Comparison of ENCODE assay signal across 8 cellular contexts in the genomic region with DNA sequence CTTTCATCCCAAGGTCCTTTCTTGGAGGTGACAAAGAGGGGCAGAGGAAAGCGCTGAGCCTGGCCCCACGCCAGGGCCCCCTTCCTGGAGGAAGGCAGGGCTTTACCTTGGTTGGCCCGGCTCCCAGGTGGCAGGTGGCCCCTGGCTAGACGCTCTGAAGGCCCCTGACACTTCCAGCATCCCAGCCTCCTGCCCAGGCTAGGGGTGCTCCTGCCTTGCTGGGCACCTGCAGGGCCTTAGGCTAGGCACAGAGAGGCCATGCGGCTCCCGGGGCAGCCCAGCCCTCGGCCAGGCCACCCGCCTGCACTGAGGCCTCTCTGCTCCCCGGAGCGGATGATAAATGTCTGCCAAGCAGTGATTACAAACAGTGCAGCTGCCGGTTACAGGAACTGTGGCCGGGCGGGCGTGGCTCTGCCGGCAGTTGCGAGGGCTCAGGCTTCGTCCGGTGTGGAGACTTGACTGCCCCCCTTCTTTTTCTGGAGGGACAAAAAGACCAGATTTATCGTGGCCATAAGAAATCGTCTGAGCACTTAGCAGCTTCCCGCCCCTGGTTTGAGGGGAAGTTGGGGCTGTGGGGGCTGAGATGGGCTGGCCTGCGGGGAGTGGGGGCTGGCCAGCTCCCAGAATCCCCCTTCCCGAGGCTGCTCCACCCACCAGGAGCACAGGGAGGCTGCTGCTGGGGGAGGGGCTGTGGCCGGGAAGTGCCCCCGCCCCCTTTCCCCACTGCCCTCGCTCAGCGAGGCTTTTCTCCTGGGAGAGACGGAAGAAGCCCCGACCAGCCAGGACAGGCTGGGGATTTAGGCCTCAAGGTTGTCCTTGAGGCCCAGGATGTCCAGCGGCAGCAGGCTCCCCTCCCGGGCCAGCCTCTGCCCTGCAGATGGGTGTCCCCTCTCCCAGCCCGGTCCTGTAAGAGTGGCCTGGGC. TPM values are rescaled to one million over a fixed set of nuclear protein-coding genes. Genes with fewer than 3 reads are reported as not detected.
A peak's percentile ranks its signal among the peaks of the same experiment; 100 is the strongest.
DNase-seq lines count a peak whose midpoint lies in the region; ATAC-seq and TF ChIP-seq lines count a peak whose summit lies in the region.

No MANE protein-coding gene starts in this region.

- TF ChIP-seq CTCF in GM12865 (IDR thresholded peaks at IDR 0.05; ENCODE audit: insufficient read depth, low read depth, low read length, missing control alignments) (no peak), lower lobe of right lung (IDR thresholded peaks at IDR 0.05) (no peak)

- H3K9me3 ChIP-seq in effector memory CD4-positive, alpha-beta T cell (ENCODE audit: control insufficient read depth, low read length), result no peaks in the 10 kb centered on the region
- H3K9me3 ChIP-seq in lower lobe of right lung, result no peaks in the 10 kb centered on the region

- DNase-seq in GM12865 (ENCODE audit: low read depth) (peak; percentile 50), NCI-H2081 treated with DMSO at 0.1 percent for 48 hours (lab: John Stamatoyannopoulos, UW) (peak; percentile 33), lower lobe of right lung (peak; percentile 87), D341Med (ENCODE audit: low spot score) (no peak), superior temporal gyrus (ENCODE audit: extremely low spot score) (no peak)
- DNase-seq in activated CD4-positive, CD25-positive, alpha-beta regulatory T cell treated with anti-CD3 and anti-CD28 coated beads, Interleukin-2, amount 50 U/mL, for 72 hours, result peak; percentile 46
- DNase-seq in effector memory CD4-positive, alpha-beta T cell, result no peak
- peak in 4 of 6 experiments; percentile 7 to 23 (median 9) for DNase-seq in stimulated activated naive CD4-positive, alpha-beta T cell (lab: John Stamatoyannopoulos, UW)

- H3K27me3 ChIP-seq in effector memory CD4-positive, alpha-beta T cell (replicated peaks; ENCODE audit: control insufficient read depth, insufficient read depth, low read length, poor library complexity, severe bottlenecking), result no peaks in the 10 kb centered on the region
- H3K27me3 ChIP-seq in lower lobe of right lung (ENCODE audit: low read depth), result no peaks in the 10 kb centered on the region

- no peaks in the 10 kb centered on the region for H3K36me3 ChIP-seq in effector memory CD4-positive, alpha-beta T cell (ENCODE audit: control insufficient read depth, insufficient read depth, low read length)
- H3K36me3 ChIP-seq in lower lobe of right lung, result no peaks in the 10 kb centered on the region

- intact Hi-C loops in lower lobe of right lung (cut with DNase I), result no loop called here

- H3K4me1 ChIP-seq in effector memory CD4-positive, alpha-beta T cell (ENCODE audit: control insufficient read depth, insufficient read depth, low read length, poor library complexity, severe bottlenecking), result peaks cover 24% of the 10 kb centered on the region
- H3K4me1 ChIP-seq in lower lobe of right lung, result peaks cover 64% of the 10 kb centered on the region

- H3K4me3 ChIP-seq in GM12865 (ENCODE audit: low read depth, low read length), result no peak overlapping the region
- peak overlapping the region; percentile 35 for H3K4me3 ChIP-seq in effector memory CD4-positive, alpha-beta T cell (ENCODE audit: insufficient read depth, low read depth, low read length, poor library complexity, severe bottlenecking)
- H3K4me3 ChIP-seq in lower lobe of right lung, result peak overlapping the region; percentile 52

- peak overlapping the region; percentile 48 for H3K27ac ChIP-seq in effector memory CD4-positive, alpha-beta T cell (ENCODE audit: insufficient read depth, low read length, poor library complexity, severe bottlenecking)
- H3K27ac ChIP-seq in lower lobe of right lung, result peak overlapping the region; percentile 92

- ATAC-seq in lower lobe of right lung, result peak; percentile 74 to 82

RNA-seq across cellular contexts. Expression of a gene that starts 31.6 kb away (rescaled TPM):
- total RNA-seq in lower lobe of right lung, result 40.3 TPM

Comparison
In these comparisons a context has a peak if more than half of its experiments do, and no peak if none do; other contexts are left out.
1. DNase-seq: peak in GM12865 (single experiment), NCI-H2081 treated with DMSO at 0.1 percent for 48 hours (single experiment), activated CD4-positive, CD25-positive, alpha-beta regulatory T cell treated with anti-CD3 and anti-CD28 coated beads, Interleukin-2, amount 50 U/mL, for 72 hours (single experiment), lower lobe of right lung (single experiment) and stimulated activated naive CD4-positive, alpha-beta T cell (4 of 6); none in effector memory CD4-positive, alpha-beta T cell (0 of 3), D341Med (single experiment) and superior temporal gyrus (single experiment).